Comparison of ENCODE assay signal across 13 cellular contexts in genomic region chr1:159349374-159349773, GRCh38. TPM values are rescaled to one million over a fixed set of nuclear protein-coding genes. Genes with fewer than 3 reads are reported as not detected.
"Had no signal": no experiment of that assay in that cellular context is flagged by ENCODE, and none has a peak within 500 bp of the region (broad histone marks: within the 10 kb centered on the region; RNA-seq: fewer than 3 reads in every experiment).

No MANE protein-coding gene starts in this region.

RNA-seq across cellular contexts. Expression of gene FCER1A, which starts 47.2 kb away (rescaled TPM):
- total RNA-seq: activated B cell treated with CpG ODN at 0.5 μM for 24 hours; activated CD4-positive, alpha-beta memory T cell treated with anti-CD3 and anti-CD28 coated beads for 36 hours; activated CD4-positive, alpha-beta memory T cell treated with anti-CD3 and anti-CD28 coated beads, Interleukin-2, amount 10 ng/mL, durations not matched to agents 7 days and 5 days; activated CD4-positive, alpha-beta T cell treated with anti-CD3 and anti-CD28 coated beads for 36 hours; activated CD4-positive, alpha-beta T cell treated with anti-CD3 and anti-CD28 coated beads, Interleukin-2, amount 10 ng/mL, durations not matched to agents 24 days and 14 days; activated CD4-positive, alpha-beta T cell treated with anti-CD3 and anti-CD28 coated beads, Interleukin-2, amount 10 ng/mL, durations not matched to agents 7 days and 5 days; activated CD8-positive, alpha-beta memory T cell treated with anti-CD3 and anti-CD28 coated beads for 36 hours; activated CD8-positive, alpha-beta memory T cell treated with anti-CD3 and anti-CD28 coated beads, Interleukin-2, amount 10 ng/mL, durations not matched to agents 7 days and 5 days; activated CD8-positive, alpha-beta T cell treated with anti-CD3 and anti-CD28 coated beads for 36 hours; activated CD8-positive, alpha-beta T cell treated with anti-CD3 and anti-CD28 coated beads, Interleukin-2, amount 10 ng/mL, durations not matched to agents 7 days and 5 days; T-helper 1 cell treated with Interleukin-12 subunit alpha and Interleukin-12 subunit beta and Interleukin-4 antibody, amounts not matched to agents 30 ng/mL and 1 ng/mL, for 36 hours; T-helper 2 cell treated with Interferon-gamma antibody and Interleukin-4, amounts not matched to agents 100 ng/mL and 5 ng/mL, for 36 hours; WTC11 had no signal
